Comparison of ENCODE assay signal across 23 cellular contexts in the genomic region with DNA sequence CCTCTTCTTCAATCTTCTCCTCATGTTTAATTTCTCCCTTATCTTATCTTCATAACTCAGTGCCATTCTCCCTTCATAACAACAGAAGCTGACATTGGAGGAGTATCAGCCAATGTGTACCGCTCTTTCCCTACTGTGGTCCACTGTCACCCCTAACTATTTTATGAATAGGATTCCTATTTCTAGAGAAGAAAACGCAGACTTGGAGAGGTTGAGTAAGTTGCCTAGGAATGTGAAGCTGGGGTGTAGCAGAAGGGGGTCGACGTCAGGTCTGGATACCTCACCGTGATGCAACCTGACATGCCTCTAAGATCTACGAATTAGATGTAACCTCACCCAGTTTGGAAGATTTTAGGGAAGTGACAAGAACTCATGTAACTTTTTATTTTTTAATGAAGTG. TPM values are rescaled to one million over a fixed set of nuclear protein-coding genes. Genes with fewer than 3 reads are reported as not detected.
"Had no signal": no experiment of that assay in that cellular context is flagged by ENCODE, and none has a peak within 500 bp of the region (broad histone marks: within the 10 kb centered on the region; RNA-seq: fewer than 3 reads in every experiment).

No MANE protein-coding gene starts in this region.

- DNase-seq: activated CD4-positive, alpha-beta T cell treated with anti-CD3 and anti-CD28 coated beads, Interleukin-2, amount 50 U/mL, for 1 hour; activated CD8-positive, alpha-beta T cell treated with anti-CD3 and anti-CD28 coated beads, Interleukin-2, amount 10 ng/mL, durations not matched to agents 7 days and 5 days; activated gamma-delta T cell treated with Interleukin-2 at 50 U/mL for 16 hours; effector CD8-positive, alpha-beta T cell; hypothalamus; naive B cell; occipital lobe; right lobe of liver; stimulated activated CD4-positive, alpha-beta T cell treated with anti-CD3 and anti-CD28 coated beads, Interleukin-2, amount 100 ng/mL, for 48 hours; stimulated activated CD8-positive, alpha-beta memory T cell treated with anti-CD3 and anti-CD28 coated beads, Interleukin-4, amount 100 ng/mL, for 48 hours; stimulated activated naive CD4-positive, alpha-beta T cell; testis; upper lobe of left lung had no signal

- H3K4me3 ChIP-seq: cardiac muscle cell, right lobe of liver, testis, upper lobe of left lung had no signal

- H3K36me3 ChIP-seq: cardiac muscle cell, right lobe of liver, upper lobe of left lung had no signal

- H3K27me3 ChIP-seq: cardiac muscle cell, right lobe of liver, testis, upper lobe of left lung had no signal

- ATAC-seq: activated CD4-positive, CD25-positive, alpha-beta regulatory T cell treated with anti-CD3 and anti-CD28 coated beads, Interleukin-2, amount 50 U/mL, for 24 hours; activated CD8-positive, alpha-beta T cell treated with anti-CD3 and anti-CD28 coated beads, Interleukin-2, amount 10 ng/mL, durations not matched to agents 7 days and 5 days; right lobe of liver; SK-N-SH treated with all-trans-retinoic acid at 6 μM for 48 hours had no signal

- H3K4me1 Mint-ChIP-seq: activated naive CD4-positive, alpha-beta T cell treated with anti-CD3 and anti-CD28 coated beads, Interleukin-2, amount 50 U/mL, for 24 hours; memory B cell; naive B cell; neural crest cell had no signal

- H3K36me3 Mint-ChIP-seq: activated naive CD4-positive, alpha-beta T cell treated with anti-CD3 and anti-CD28 coated beads, Interleukin-2, amount 50 U/mL, for 24 hours; memory B cell; naive B cell had no signal

- H3K27me3 Mint-ChIP-seq: activated naive CD4-positive, alpha-beta T cell treated with anti-CD3 and anti-CD28 coated beads, Interleukin-2, amount 50 U/mL, for 24 hours; dendritic cell treated with granulocyte-macrophage colony-stimulating factor and Interleukin-4, amounts not matched to agents 40 ng/mL and 50 ng/mL, for 4 days; memory B cell; naive B cell had no signal

- H3K4me1 ChIP-seq: right lobe of liver, testis had no signal

- H3K9me3 Mint-ChIP-seq: dendritic cell treated with granulocyte-macrophage colony-stimulating factor and Interleukin-4, amounts not matched to agents 40 ng/mL and 50 ng/mL, for 4 days; neural crest cell had no signal

- H3K27ac ChIP-seq: cardiac muscle cell, right lobe of liver, testis, VCaP had no signal

- H3K27ac Mint-ChIP-seq: activated CD8-positive, alpha-beta T cell treated with anti-CD3 and anti-CD28 coated beads, Interleukin-2, amount 10 ng/mL, durations not matched to agents 7 days and 5 days; activated naive CD4-positive, alpha-beta T cell treated with anti-CD3 and anti-CD28 coated beads, Interleukin-2, amount 50 U/mL, for 24 hours; dendritic cell treated with granulocyte-macrophage colony-stimulating factor and Interleukin-4, amounts not matched to agents 40 ng/mL and 50 ng/mL, for 4 days; memory B cell; naive B cell; T-helper 2 cell treated with Interferon-gamma antibody and Interleukin-4, amounts not matched to agents 5 μg/mL and 100 μg/mL, for 36 hours had no signal

- H3K9me3 ChIP-seq: right lobe of liver, testis, upper lobe of left lung had no signal

- H3K4me3 Mint-ChIP-seq: activated CD8-positive, alpha-beta T cell treated with anti-CD3 and anti-CD28 coated beads, Interleukin-2, amount 10 ng/mL, durations not matched to agents 7 days and 5 days; activated naive CD4-positive, alpha-beta T cell treated with anti-CD3 and anti-CD28 coated beads, Interleukin-2, amount 50 U/mL, for 24 hours; dendritic cell treated with granulocyte-macrophage colony-stimulating factor and Interleukin-4, amounts not matched to agents 40 ng/mL and 50 ng/mL, for 4 days; memory B cell; naive B cell; neural crest cell; T-helper 2 cell treated with Interferon-gamma antibody and Interleukin-4, amounts not matched to agents 5 μg/mL and 100 μg/mL, for 36 hours had no signal

RNA-seq across cellular contexts. Expression of a gene that starts 17.1 kb away (rescaled TPM):
- total RNA-seq: activated CD8-positive, alpha-beta T cell treated with anti-CD3 and anti-CD28 coated beads, Interleukin-2, amount 10 ng/mL, durations not matched to agents 7 days and 5 days; mononuclear cell had no signal
